Comparison of ENCODE assay signal across 1 cellular context in the genomic region with DNA sequence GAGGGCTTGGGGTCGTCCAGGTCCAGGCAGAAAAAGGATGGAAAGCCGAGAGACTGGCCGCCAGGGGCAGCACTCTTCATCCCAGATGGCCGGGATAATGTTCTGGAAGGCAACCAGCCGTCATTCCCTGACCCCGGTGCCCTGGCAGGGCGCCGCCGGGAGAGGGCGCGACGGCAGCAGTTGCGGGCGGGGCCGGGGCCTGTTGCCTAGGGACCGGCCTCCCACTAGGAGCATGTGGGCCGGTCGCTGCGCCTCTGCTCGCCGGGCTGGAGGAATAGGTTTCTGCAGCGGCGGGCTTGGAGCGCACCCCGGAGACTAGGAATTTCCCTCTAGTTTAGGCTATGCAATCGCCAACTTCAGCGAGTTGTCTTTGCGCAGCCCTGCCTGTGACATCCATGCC.
TF ChIP-seq lines count a peak whose summit lies in the region.

No MANE protein-coding gene starts in this region.

TF ChIP-seq in HepG2, 621 proteins besides CTCF, POLR2A, EP300 and RAD21 (continued from another document):
- no peak for TF ChIP-seq MAZ (IDR thresholded peaks at IDR 0.05; ENCODE audit: borderline replicate concordance, low read depth, low read length)
- TF ChIP-seq MAZ (CRISPR knock-in tag; IDR thresholded peaks at IDR 0.05; ENCODE audit: low read depth) = no peak
- TF ChIP-seq RBM39 (IDR thresholded peaks at IDR 0.05; ENCODE audit: low read depth, low read length, poor library complexity, severe bottlenecking) = no peak
- TF ChIP-seq, protein P1, sequence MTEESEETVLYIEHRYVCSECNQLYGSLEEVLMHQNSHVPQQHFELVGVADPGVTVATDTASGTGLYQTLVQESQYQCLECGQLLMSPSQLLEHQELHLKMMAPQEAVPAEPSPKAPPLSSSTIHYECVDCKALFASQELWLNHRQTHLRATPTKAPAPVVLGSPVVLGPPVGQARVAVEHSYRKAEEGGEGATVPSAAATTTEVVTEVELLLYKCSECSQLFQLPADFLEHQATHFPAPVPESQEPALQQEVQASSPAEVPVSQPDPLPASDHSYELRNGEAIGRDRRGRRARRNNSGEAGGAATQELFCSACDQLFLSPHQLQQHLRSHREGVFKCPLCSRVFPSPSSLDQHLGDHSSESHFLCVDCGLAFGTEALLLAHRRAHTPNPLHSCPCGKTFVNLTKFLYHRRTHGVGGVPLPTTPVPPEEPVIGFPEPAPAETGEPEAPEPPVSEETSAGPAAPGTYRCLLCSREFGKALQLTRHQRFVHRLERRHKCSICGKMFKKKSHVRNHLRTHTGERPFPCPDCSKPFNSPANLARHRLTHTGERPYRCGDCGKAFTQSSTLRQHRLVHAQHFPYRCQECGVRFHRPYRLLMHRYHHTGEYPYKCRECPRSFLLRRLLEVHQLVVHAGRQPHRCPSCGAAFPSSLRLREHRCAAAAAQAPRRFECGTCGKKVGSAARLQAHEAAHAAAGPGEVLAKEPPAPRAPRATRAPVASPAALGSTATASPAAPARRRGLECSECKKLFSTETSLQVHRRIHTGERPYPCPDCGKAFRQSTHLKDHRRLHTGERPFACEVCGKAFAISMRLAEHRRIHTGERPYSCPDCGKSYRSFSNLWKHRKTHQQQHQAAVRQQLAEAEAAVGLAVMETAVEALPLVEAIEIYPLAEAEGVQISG (CRISPR knock-in tag; IDR thresholded peaks at IDR 0.05) = 0 out of 2 replicates have a peak, but pooled peaks have one; percentile 12
- TF ChIP-seq, protein P2, sequence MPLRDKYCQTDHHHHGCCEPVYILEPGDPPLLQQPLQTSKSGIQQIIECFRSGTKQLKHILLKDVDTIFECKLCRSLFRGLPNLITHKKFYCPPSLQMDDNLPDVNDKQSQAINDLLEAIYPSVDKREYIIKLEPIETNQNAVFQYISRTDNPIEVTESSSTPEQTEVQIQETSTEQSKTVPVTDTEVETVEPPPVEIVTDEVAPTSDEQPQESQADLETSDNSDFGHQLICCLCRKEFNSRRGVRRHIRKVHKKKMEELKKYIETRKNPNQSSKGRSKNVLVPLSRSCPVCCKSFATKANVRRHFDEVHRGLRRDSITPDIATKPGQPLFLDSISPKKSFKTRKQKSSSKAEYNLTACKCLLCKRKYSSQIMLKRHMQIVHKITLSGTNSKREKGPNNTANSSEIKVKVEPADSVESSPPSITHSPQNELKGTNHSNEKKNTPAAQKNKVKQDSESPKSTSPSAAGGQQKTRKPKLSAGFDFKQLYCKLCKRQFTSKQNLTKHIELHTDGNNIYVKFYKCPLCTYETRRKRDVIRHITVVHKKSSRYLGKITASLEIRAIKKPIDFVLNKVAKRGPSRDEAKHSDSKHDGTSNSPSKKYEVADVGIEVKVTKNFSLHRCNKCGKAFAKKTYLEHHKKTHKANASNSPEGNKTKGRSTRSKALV (CRISPR knock-in tag; IDR thresholded peaks at IDR 0.05) = no peak
- peak; percentile 26; the same call in 1 of the 2 replicates for TF ChIP-seq GABPB1 (CRISPR knock-in tag; IDR thresholded peaks at IDR 0.05)
- no peak for TF ChIP-seq ZSCAN20 (CRISPR knock-in tag; IDR thresholded peaks at IDR 0.05; ENCODE audit: borderline replicate concordance)
